In genomic region chr3:13282528-13282985, GRCh38 we compare ENCODE assay signal across 9 cellular contexts.
DNase-seq lines count a peak whose midpoint lies in the region; ATAC-seq and TF ChIP-seq lines count a peak whose summit lies in the region.
"Had no signal": no experiment of that assay in that cellular context is flagged by ENCODE, and none has a peak within 500 bp of the region (broad histone marks: within the 10 kb centered on the region; RNA-seq: fewer than 3 reads in every experiment).

No MANE protein-coding gene starts in this region.

- no peaks in the 10 kb centered on the region for H3K79me2 ChIP-seq in SK-N-SH (ENCODE audit: insufficient read depth)

- no peak overlapping the region for H3K4me2 ChIP-seq in SK-N-SH

- no peaks in the 10 kb centered on the region for H3F3A ChIP-seq in SK-N-SH (replicated peaks; ENCODE audit: insufficient read depth)

- H3K36me3 Mint-ChIP-seq in activated T-cell treated with anti-CD3 and anti-CD28 coated beads, Interleukin-2, amount 50 U/mL, for 24 hours (ENCODE audit: low read depth): peaks cover 4% of the 10 kb centered on the region

- ATAC-seq in SK-N-SH treated with all-trans-retinoic acid at 6 μM for 48 hours: no peak
- no peak for ATAC-seq in HG03175 (IDR thresholded peaks at IDR 0.05; ENCODE audit: unreplicated experiment)
- no peak for ATAC-seq in HG02981 (IDR thresholded peaks at IDR 0.05; ENCODE audit: unreplicated experiment)

- CTCF ChIA-PET in SK-N-SH (lab: Yijun Ruan, JAX): interaction anchor here (0.6 to 3.8 kb wide), 29 partner anchors 8 to 372 kb away, joined by 3 to 18 read pairs (median 3); no protein-coding TSS in a partner anchor

- H3K9me3 ChIP-seq in SK-N-SH: peaks cover 8% of the 10 kb centered on the region; the same call in 1 of the 2 replicates

- peaks cover 19% of the 10 kb centered on the region for H3K9me3 Mint-ChIP-seq in activated T-cell treated with anti-CD3 and anti-CD28 coated beads, Interleukin-2, amount 50 U/mL, for 24 hours

- DNase-seq in SK-N-SH (peak; percentile 84), islet precursor cell (peak; percentile 53), HPDE6-E6E7 (ENCODE audit: extremely low spot score) (no peak)
- DNase-seq in activated T-cell treated with anti-CD3 and anti-CD28 coated beads, Interleukin-2, amount 50 U/mL, for 24 hours: peak; percentile 46

- H3K36me3 ChIP-seq in SK-N-SH (replicated peaks in 1 of 2; ENCODE audit: control insufficient read depth in 1 of 2, insufficient read depth in 2 of 2, low read length in 1 of 2): no peaks in the 10 kb centered on the region

- no peak for TF ChIP-seq EP300 in SK-N-SH (IDR thresholded peaks at IDR 0.05; ENCODE audit: borderline replicate concordance in 1 of 2, low read depth in 1 of 2, low read length in 1 of 2)

- WGBS in SK-N-SH (ENCODE audit: low lambda C conversion rate): no CpG with 5 or more reads among the region's 69 CpGs

- no peak overlapping the region for H3K4me3 Mint-ChIP-seq in activated T-cell treated with anti-CD3 and anti-CD28 coated beads, Interleukin-2, amount 50 U/mL, for 24 hours

- POLR2A ChIA-PET in SK-N-SH (lab: Yijun Ruan, JAX): interaction anchor here (0.7 to 1.6 kb wide), 2 partner anchors 39 to 45 kb away, joined by 3 to 5 read pairs; no protein-coding TSS in a partner anchor

- H3K9ac ChIP-seq in SK-N-SH: no peak overlapping the region

- no peaks in the 10 kb centered on the region for H3K9me2 ChIP-seq in SK-N-SH

- TF ChIP-seq CTCF in SK-N-SH (IDR thresholded peaks at IDR 0.05): no peak

- H3K27me3 ChIP-seq in SK-N-SH (ENCODE audit: insufficient read depth): peaks cover 10% of the 10 kb centered on the region

- no peaks in the 10 kb centered on the region; a peak in 1 of 4 replicates for H3K4me1 ChIP-seq in SK-N-SH (ENCODE audit: control insufficient read depth in 1 of 2, insufficient read depth in 2 of 2, low read depth in 1 of 2, low read length in 1 of 2)

- H3K27me3 Mint-ChIP-seq in activated T-cell treated with anti-CD3 and anti-CD28 coated beads, Interleukin-2, amount 50 U/mL, for 24 hours: peaks cover 79% of the 10 kb centered on the region

- H4K20me1 ChIP-seq in SK-N-SH (ENCODE audit: insufficient read depth): no peaks in the 10 kb centered on the region

- no peak overlapping the region for H3K27ac Mint-ChIP-seq in activated T-cell treated with anti-CD3 and anti-CD28 coated beads, Interleukin-2, amount 50 U/mL, for 24 hours
- H3K27ac Mint-ChIP-seq: progenitor cell of endocrine pancreas had no signal

- peaks cover 10% of the 10 kb centered on the region for H3K4me1 Mint-ChIP-seq in activated T-cell treated with anti-CD3 and anti-CD28 coated beads, Interleukin-2, amount 50 U/mL, for 24 hours (ENCODE audit: low read depth)

- no peak for TF ChIP-seq RAD21 in SK-N-SH (IDR thresholded peaks at IDR 0.05; ENCODE audit: low read length)

- H3K4me3 ChIP-seq in SK-N-SH (ENCODE audit: low read depth in 2 of 2, low read length in 1 of 2): peak overlapping the region in 1 of 2 experiments; percentile 36; a peak in 2 of 4 replicates

- H2AFZ ChIP-seq in SK-N-SH (ENCODE audit: low read depth): no peak overlapping the region

- H3K27ac ChIP-seq in SK-N-SH (ENCODE audit: low read depth in 2 of 2, low read length in 1 of 2): no peak overlapping the region
- H3K27ac ChIP-seq in temporal lobe (ENCODE audit: low read depth, low read length): peak overlapping the region; percentile 36

TF ChIP-seq in SK-N-SH, 30 proteins besides CTCF, POLR2A, EP300 and RAD21:
- TF ChIP-seq MXI1 (IDR thresholded peaks at IDR 0.05; ENCODE audit: low read depth, low read length): no peak
- no peak for TF ChIP-seq FOXJ3 (CRISPR knock-in tag; IDR thresholded peaks at IDR 0.05)
- no peak for TF ChIP-seq RXRA (IDR thresholded peaks at IDR 0.05; ENCODE audit: borderline replicate concordance, low read depth)
- no peak for TF ChIP-seq USF2 (IDR thresholded peaks at IDR 0.05; ENCODE audit: borderline replicate concordance, low read depth, low read length)
- TF ChIP-seq NRF1 (IDR thresholded peaks at IDR 0.05; ENCODE audit: low read depth, low read length): no peak
- no peak for TF ChIP-seq ZBTB33 (IDR thresholded peaks at IDR 0.05; ENCODE audit: borderline replicate concordance, low read depth)
- no peak for TF ChIP-seq RCOR1 (IDR thresholded peaks at IDR 0.05; ENCODE audit: low read length)
- TF ChIP-seq GABPA (IDR thresholded peaks at IDR 0.05; ENCODE audit: low read depth): no peak
- TF ChIP-seq MEF2A (IDR thresholded peaks at IDR 0.05; ENCODE audit: borderline replicate concordance, low read depth): no peak

TF ChIP-seq in SK-N-SH treated with all-trans-retinoic acid at 6 μM for 48 hours, 23 proteins besides CTCF, POLR2A, EP300 and RAD21 (continues in another document):
- TF ChIP-seq POU6F1 (CRISPR knock-in tag; IDR thresholded peaks at IDR 0.05; ENCODE audit: borderline replicate concordance, low read depth) (no peak), ZFP3 (CRISPR knock-in tag; IDR thresholded peaks at IDR 0.05) (no peak), TSHZ2 (CRISPR knock-in tag; IDR thresholded peaks at IDR 0.05) (no peak), ISL1 (CRISPR knock-in tag; IDR thresholded peaks at IDR 0.05) (no peak), RARB (CRISPR knock-in tag; IDR thresholded peaks at IDR 0.05) (no peak), BACH2 (CRISPR knock-in tag; IDR thresholded peaks at IDR 0.05; ENCODE audit: borderline replicate concordance) (no peak), SNAI2 (CRISPR knock-in tag; IDR thresholded peaks at IDR 0.05) (no peak), CREB5 (CRISPR knock-in tag; IDR thresholded peaks at IDR 0.05; ENCODE audit: low read depth) (no peak), CSRNP3 (CRISPR knock-in tag; IDR thresholded peaks at IDR 0.05) (no peak), ZC3H10 (CRISPR knock-in tag; IDR thresholded peaks at IDR 0.05) (no peak)
